25 cellular contexts compared by ENCODE assay signal in genomic region chr5:16140944-16141343, GRCh38. TPM values are rescaled to one million over a fixed set of nuclear protein-coding genes. Genes with fewer than 3 reads are reported as not detected.
"Had no signal": no experiment of that assay in that cellular context is flagged by ENCODE, and none has a peak within 500 bp of the region (broad histone marks: within the 10 kb centered on the region; RNA-seq: fewer than 3 reads in every experiment).

No MANE protein-coding gene starts in this region.

- ATAC-seq: activated CD8-positive, alpha-beta T cell treated with anti-CD3 and anti-CD28 coated beads for 36 hours; body of pancreas; right lobe of liver; stimulated activated naive CD8-positive, alpha-beta T cell treated with anti-CD3 and anti-CD28 coated beads, Interleukin-15, Interleukin-2, amounts not matched to agents 100 U/mL and 50 U/mL, for 24 hours; upper lobe of right lung had no signal

- H3K27ac ChIP-seq: adrenal gland, body of pancreas, epithelial cell of prostate, prostate gland, right lobe of liver, testis, upper lobe of right lung, WERI-Rb-1 had no signal

- H3K27me3 ChIP-seq: adrenal gland, body of pancreas, right lobe of liver, testis, upper lobe of right lung had no signal

- H3K36me3 Mint-ChIP-seq: activated naive CD4-positive, alpha-beta T cell treated with anti-CD3 and anti-CD28 coated beads, Interleukin-2, amount 50 U/mL, for 24 hours; immature natural killer cell had no signal

- DNase-seq: activated CD4-positive, alpha-beta T cell treated with anti-CD3 and anti-CD28 coated beads for 4 hours; activated CD8-positive, alpha-beta T cell treated with anti-CD3 and anti-CD28 coated beads for 36 hours; activated effector memory CD4-positive, alpha-beta T cell treated with anti-CD3 and anti-CD28 coated beads, Interleukin-2, amount 50 U/mL, for 16 hours; activated T-cell treated with anti-CD3 and anti-CD28 coated beads, Interleukin-2, amount 50 U/mL, for 48 hours; adrenal gland; body of pancreas; cerebellar nuclear complex; foreskin melanocyte; immature natural killer cell; midbrain; right lobe of liver; stimulated activated naive CD8-positive, alpha-beta T cell treated with anti-CD3 and anti-CD28 coated beads, Interleukin-15, Interleukin-2, amounts not matched to agents 100 U/mL and 50 U/mL, for 24 hours; T-helper 1 cell; upper lobe of right lung; WERI-Rb-1 had no signal

- H3K4me1 Mint-ChIP-seq: activated naive CD4-positive, alpha-beta T cell treated with anti-CD3 and anti-CD28 coated beads, Interleukin-2, amount 50 U/mL, for 24 hours; immature natural killer cell had no signal

- H3K4me3 Mint-ChIP-seq: activated CD8-positive, alpha-beta T cell treated with anti-CD3 and anti-CD28 coated beads for 36 hours; activated naive CD4-positive, alpha-beta T cell treated with anti-CD3 and anti-CD28 coated beads, Interleukin-2, amount 50 U/mL, for 24 hours; immature natural killer cell had no signal

- H3K4me2 ChIP-seq: smooth muscle cell had no signal

- H3K36me3 ChIP-seq: adrenal gland, prostate gland, right lobe of liver, upper lobe of right lung, WERI-Rb-1 had no signal

- H3K9me3 ChIP-seq: adrenal gland, prostate gland, right lobe of liver, testis, upper lobe of right lung had no signal

- H3K27ac Mint-ChIP-seq: activated CD8-positive, alpha-beta T cell treated with anti-CD3 and anti-CD28 coated beads for 36 hours; activated naive CD4-positive, alpha-beta T cell treated with anti-CD3 and anti-CD28 coated beads, Interleukin-2, amount 50 U/mL, for 24 hours; immature natural killer cell had no signal

- H3K4me3 ChIP-seq: adrenal gland, body of pancreas, prostate gland, right lobe of liver, smooth muscle cell, testis, upper lobe of right lung had no signal

- H3K4me1 ChIP-seq: body of pancreas, prostate gland, right lobe of liver, upper lobe of right lung had no signal

RNA-seq across cellular contexts. Expression of gene MARCHF11, which starts 38.6 kb away (rescaled TPM):
- total RNA-seq: activated CD8-positive, alpha-beta T cell treated with anti-CD3 and anti-CD28 coated beads for 36 hours; body of pancreas; dermis microvascular lymphatic vessel endothelial cell; fibroblast of lung; lung microvascular endothelial cell; myocyte; osteoblast; right lobe of liver; smooth muscle cell; upper lobe of right lung had no signal
- polyA plus RNA-seq: fibroblast of lung, immature natural killer cell, smooth muscle cell had no signal
